In genomic region chr3:57627976-57628375, GRCh38 we compare ENCODE assay signal across 19 cellular contexts. TPM values are rescaled to one million over a fixed set of nuclear protein-coding genes. Genes with fewer than 3 reads are reported as not detected.
DNase-seq lines count a peak whose midpoint lies in the region; ATAC-seq and TF ChIP-seq lines count a peak whose summit lies in the region.
"Had no signal": no experiment of that assay in that cellular context is flagged by ENCODE, and none has a peak within 500 bp of the region (broad histone marks: within the 10 kb centered on the region; RNA-seq: fewer than 3 reads in every experiment).

No MANE protein-coding gene starts in this region.

- H3K4me1 Mint-ChIP-seq in activated T-helper 17 cell treated with anti-CD3 and anti-CD28 coated beads, Interleukin-2, amount 50 U/mL, for 72 hours: no peaks in the 10 kb centered on the region
- H3K4me1 Mint-ChIP-seq: endodermal cell, nephron progenitor cell had no signal

- H3K4me3 Mint-ChIP-seq in activated T-helper 17 cell treated with anti-CD3 and anti-CD28 coated beads, Interleukin-2, amount 50 U/mL, for 72 hours: no peak overlapping the region
- H3K4me3 Mint-ChIP-seq: CD8-positive, alpha-beta T cell; endodermal cell; nephron progenitor cell had no signal

- H3K4me1 ChIP-seq in psoas muscle: no peaks in the 10 kb centered on the region
- H3K4me1 ChIP-seq: right atrium auricular region had no signal

- peak in 3 of 4 donors; percentile 27 to 79 (median 56) for ATAC-seq in psoas muscle
- no peak for ATAC-seq in GM18519 (IDR thresholded peaks at IDR 0.05; ENCODE audit: low FRiP score, unreplicated experiment)
- ATAC-seq in HG02938 (IDR thresholded peaks at IDR 0.05; ENCODE audit: unreplicated experiment): no peak
- ATAC-seq in activated T-helper 17 cell treated with anti-CD3 and anti-CD28 coated beads, Interleukin-2, amount 50 U/mL, for 72 hours (replicated peaks): no peak
- ATAC-seq: CD8-positive, alpha-beta T cell had no signal

- H3K4me3 ChIP-seq in psoas muscle: no peak overlapping the region
- H3K4me3 ChIP-seq: right atrium auricular region had no signal

- intact Hi-C loops in psoas muscle (cut with DNase I): no loop called here

- peaks cover 92% of the 10 kb centered on the region for H3K36me3 Mint-ChIP-seq in activated T-helper 17 cell treated with anti-CD3 and anti-CD28 coated beads, Interleukin-2, amount 50 U/mL, for 72 hours (ENCODE audit: low read depth)

- DNase-seq in G401 (ENCODE audit: low spot score): peak; percentile 52
- DNase-seq in NCI-H2107 treated with DMSO at 0.1 percent for 48 hours (lab: John Stamatoyannopoulos, UW; ENCODE audit: unreplicated experiment): peak; percentile 79
- peak; percentile 56 for DNase-seq in cerebellum (ENCODE audit: low spot score)
- DNase-seq in psoas muscle: no peak
- DNase-seq in NCI-H1436 treated with DMSO at 0.1 percent for 48 hours (lab: John Stamatoyannopoulos, UW): no peak
- DNase-seq: activated CD4-positive, alpha-beta T cell treated with anti-CD3 and anti-CD28 coated beads, Interleukin-2, amount 50 U/mL, for 1 hour; activated naive CD4-positive, alpha-beta T cell; aorta; CD8-positive, alpha-beta T cell; endodermal cell; nephron progenitor cell; Right ventricle myocardium superior; stimulated activated naive CD4-positive, alpha-beta T cell treated with Interleukin-2 at 50 U/mL for 16 hours; T-helper 1 cell; trophoblast cell had no signal

- H3K27me3 Mint-ChIP-seq in activated T-helper 17 cell treated with anti-CD3 and anti-CD28 coated beads, Interleukin-2, amount 50 U/mL, for 72 hours: no peaks in the 10 kb centered on the region

- H3K9me3 ChIP-seq in psoas muscle: no peaks in the 10 kb centered on the region
- H3K9me3 ChIP-seq: right atrium auricular region had no signal

- H3K36me3 ChIP-seq in psoas muscle (ENCODE audit: insufficient read depth in 1 of 2, low read depth in 1 of 2): peaks cover 2 to 89% of the 10 kb centered on the region in 2 donors

- in situ Hi-C loops in G401 (cut with HindIII; ENCODE audit: low sequenced_read_pairs): no loop called here

- no peak for TF ChIP-seq CTCF in psoas muscle (IDR thresholded peaks at IDR 0.05)

- H3K27me3 ChIP-seq in psoas muscle (ENCODE audit: insufficient read depth in 3 of 3, low read length in 2 of 3): no peaks in the 10 kb centered on the region
- H3K27me3 ChIP-seq: right atrium auricular region had no signal

- H3K27ac ChIP-seq in psoas muscle: no peak overlapping the region
- H3K27ac ChIP-seq: right atrium auricular region had no signal

- no peaks in the 10 kb centered on the region for H3K9me3 Mint-ChIP-seq in activated T-helper 17 cell treated with anti-CD3 and anti-CD28 coated beads, Interleukin-2, amount 50 U/mL, for 72 hours
- H3K9me3 Mint-ChIP-seq: CD8-positive, alpha-beta T cell; endodermal cell; nephron progenitor cell had no signal

- 32 to 45% (median 32%) methylated on average over 6 of the region's 6 CpGs for WGBS in psoas muscle, 3 donors

- no peak overlapping the region for H3K27ac Mint-ChIP-seq in activated T-helper 17 cell treated with anti-CD3 and anti-CD28 coated beads, Interleukin-2, amount 50 U/mL, for 72 hours
- H3K27ac Mint-ChIP-seq: endodermal cell, nephron progenitor cell had no signal

RNA-seq across cellular contexts. Expression of gene ARF4, which starts 30.8 kb away (rescaled TPM):
- total RNA-seq in G401 (2014; rRNA removed; shearing (Covaris generic)): 92.3 and 106 TPM in 2 replicates
- total RNA-seq in cerebellum: 81.6 TPM
- 10 to 100 TPM; 37.7 to 76.7 (median 44.7) TPM for total RNA-seq in psoas muscle
- polyA plus RNA-seq in psoas muscle: 100 to 1,000 TPM in 1 of 3 donors, 10 to 100 TPM in 2; 54.3 to 127 (median 96.1) TPM
- total RNA-seq in activated T-helper 17 cell treated with anti-CD3 and anti-CD28 coated beads, Interleukin-2, amount 50 U/mL, for 72 hours: 10 to 100 TPM; 52.1 to 67.4 TPM

Comparison
In these comparisons a context has a peak if more than half of its experiments do, and no peak if none do; other contexts are left out.
1. DNase-seq: peak in G401 (single experiment), NCI-H2107 treated with DMSO at 0.1 percent for 48 hours (single experiment) and cerebellum (single experiment); none in psoas muscle (0 of 2) and NCI-H1436 treated with DMSO at 0.1 percent for 48 hours (single experiment).
2. ATAC-seq: peak in psoas muscle (3 of 4); none in GM18519 (single experiment), HG02938 (single experiment) and activated T-helper 17 cell treated with anti-CD3 and anti-CD28 coated beads, Interleukin-2, amount 50 U/mL, for 72 hours (single experiment).